ENCODE assay signal across 9 cellular contexts in the genomic region with DNA sequence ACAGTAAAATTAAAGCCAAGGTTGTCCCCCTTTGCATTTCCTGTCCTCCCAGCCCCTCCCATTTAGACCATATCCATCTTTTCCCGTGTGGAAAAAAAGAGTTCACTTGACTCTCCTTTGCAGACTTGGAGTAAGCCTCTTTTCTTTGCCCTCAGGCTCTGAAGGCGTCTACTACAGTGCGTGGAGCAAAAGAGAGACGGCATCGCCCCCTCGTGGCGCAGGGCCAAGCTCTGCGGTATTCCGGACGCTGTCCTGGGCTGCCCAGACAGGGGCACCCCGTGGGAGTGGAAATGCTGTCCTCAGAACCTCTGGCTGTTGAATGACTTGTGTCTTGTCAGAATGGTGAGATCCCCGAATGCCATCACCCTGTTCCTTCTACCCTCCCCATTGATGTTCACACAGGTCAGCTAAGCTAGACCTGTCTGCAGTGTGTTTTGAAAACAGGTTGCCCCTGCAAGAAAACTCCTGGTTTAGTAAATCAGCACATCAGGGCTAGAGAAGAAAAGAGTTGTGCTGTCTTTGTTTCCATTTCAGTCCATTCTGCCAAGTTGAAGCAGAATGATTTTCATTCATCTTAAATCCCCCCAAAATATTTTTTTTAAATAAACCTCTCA. TPM values are rescaled to one million over a fixed set of nuclear protein-coding genes. Genes with fewer than 3 reads are reported as not detected.
DNase-seq lines count a peak whose midpoint lies in the region; ATAC-seq and TF ChIP-seq lines count a peak whose summit lies in the region.
"Had no signal": no experiment of that assay in that cellular context is flagged by ENCODE, and none has a peak within 500 bp of the region (broad histone marks: within the 10 kb centered on the region; RNA-seq: fewer than 3 reads in every experiment).

No MANE protein-coding gene starts in this region.

- H3K27ac Mint-ChIP-seq in effector memory CD8-positive, alpha-beta T cell: no peak overlapping the region
- no peak overlapping the region for H3K27ac Mint-ChIP-seq in mesothelial cell of epicardium
- H3K27ac Mint-ChIP-seq in stimulated activated memory B cell treated with anti-CD40 and anti-IgM and Interleukin-4, amounts not matched to agents 10 μg/mL and 1 μg/mL and 100 μg/mL, for 72 hours: no peak overlapping the region
- H3K27ac Mint-ChIP-seq: T-helper 1 cell treated with Interleukin-12 subunit alpha and Interleukin-12 subunit beta and Interleukin-4 antibody, amounts not matched to agents 30 μg/mL and 1 μg/mL, for 36 hours had no signal

- H3K4me1 Mint-ChIP-seq in effector memory CD8-positive, alpha-beta T cell (ENCODE audit: low read depth in 2 of 2): peaks cover 4% of the 10 kb centered on the region in 2 donors
- H3K4me1 Mint-ChIP-seq in mesothelial cell of epicardium: peaks cover 9% of the 10 kb centered on the region
- H3K4me1 Mint-ChIP-seq in stimulated activated memory B cell treated with anti-CD40 and anti-IgM and Interleukin-4, amounts not matched to agents 10 μg/mL and 1 μg/mL and 100 μg/mL, for 72 hours: peaks cover 8% of the 10 kb centered on the region

- no peak overlapping the region for H3K4me3 Mint-ChIP-seq in effector memory CD8-positive, alpha-beta T cell
- no peak overlapping the region for H3K4me3 Mint-ChIP-seq in mesothelial cell of epicardium
- no peak overlapping the region for H3K4me3 Mint-ChIP-seq in stimulated activated memory B cell treated with anti-CD40 and anti-IgM and Interleukin-4, amounts not matched to agents 10 μg/mL and 1 μg/mL and 100 μg/mL, for 72 hours
- H3K4me3 Mint-ChIP-seq: T-helper 1 cell treated with Interleukin-12 subunit alpha and Interleukin-12 subunit beta and Interleukin-4 antibody, amounts not matched to agents 30 μg/mL and 1 μg/mL, for 36 hours had no signal

- H3K36me3 Mint-ChIP-seq in effector memory CD8-positive, alpha-beta T cell (ENCODE audit: insufficient read depth): no peaks in the 10 kb centered on the region
- no peaks in the 10 kb centered on the region for H3K36me3 Mint-ChIP-seq in mesothelial cell of epicardium
- no peaks in the 10 kb centered on the region for H3K36me3 Mint-ChIP-seq in stimulated activated memory B cell treated with anti-CD40 and anti-IgM and Interleukin-4, amounts not matched to agents 10 μg/mL and 1 μg/mL and 100 μg/mL, for 72 hours

- no peaks in the 10 kb centered on the region for H3K9me3 Mint-ChIP-seq in effector memory CD8-positive, alpha-beta T cell
- H3K9me3 Mint-ChIP-seq in mesothelial cell of epicardium: no peaks in the 10 kb centered on the region
- H3K9me3 Mint-ChIP-seq in stimulated activated memory B cell treated with anti-CD40 and anti-IgM and Interleukin-4, amounts not matched to agents 10 μg/mL and 1 μg/mL and 100 μg/mL, for 72 hours: no peaks in the 10 kb centered on the region
- H3K9me3 Mint-ChIP-seq: T-helper 1 cell treated with Interleukin-12 subunit alpha and Interleukin-12 subunit beta and Interleukin-4 antibody, amounts not matched to agents 30 μg/mL and 1 μg/mL, for 36 hours had no signal

- DNase-seq in DMS114 treated with DMSO at 0.1 percent for 48 hours (lab: John Stamatoyannopoulos, UW; ENCODE audit: unreplicated experiment) (peak; percentile 61), HAP-1 (ENCODE audit: low spot score in 2 of 2) (peak; percentile 71 to 92), NCI-H510A treated with DMSO at 0.1 percent for 48 hours (lab: John Stamatoyannopoulos, UW) (peak; percentile 62), mesothelial cell of epicardium (ENCODE audit: low spot score in 2 of 2, unreplicated experiment in 2 of 2) (peak; percentile 71 to 89)
- peak; percentile 59 for DNase-seq in activated CD4-positive, alpha-beta T cell treated with anti-CD3 and anti-CD28 coated beads, Interleukin-2, amount 50 U/mL, for 1 hour
- DNase-seq in effector memory CD8-positive, alpha-beta T cell: peak; percentile 39 to 46 (median 42)

- peak; percentile 66 for TF ChIP-seq CTCF in mesothelial cell of epicardium (IDR thresholded peaks at IDR 0.05; ENCODE audit: unreplicated experiment)

- no peaks in the 10 kb centered on the region for H3K9me3 ChIP-seq in HAP-1

- no peaks in the 10 kb centered on the region for H3K36me3 ChIP-seq in HAP-1 (replicated peaks)

- no peaks in the 10 kb centered on the region for H3K27me3 ChIP-seq in HAP-1 (ENCODE audit: low read depth)

- no peak overlapping the region for H3K4me3 ChIP-seq in HAP-1

- H3K27me3 Mint-ChIP-seq in effector memory CD8-positive, alpha-beta T cell: peaks cover 6 to 10% of the 10 kb centered on the region in 2 donors
- peaks cover 6% of the 10 kb centered on the region for H3K27me3 Mint-ChIP-seq in mesothelial cell of epicardium (ENCODE audit: low read depth)
- peaks cover 11% of the 10 kb centered on the region for H3K27me3 Mint-ChIP-seq in stimulated activated memory B cell treated with anti-CD40 and anti-IgM and Interleukin-4, amounts not matched to agents 10 μg/mL and 1 μg/mL and 100 μg/mL, for 72 hours

- in situ Hi-C loops in HAP-1 (cut with MboI; ENCODE audit: low sequenced_read_pairs): loop anchor here (5.0 to 25.0 kb wide), 3 partner anchors 248 to 603 kb away; no protein-coding TSS in a partner anchor

- ATAC-seq in effector memory CD8-positive, alpha-beta T cell (replicated peaks): peak; percentile 72
- peak; percentile 88 for ATAC-seq in stimulated activated memory B cell treated with anti-CD40 and anti-IgM and Interleukin-4, amounts not matched to agents 10 μg/mL and 1 μg/mL and 100 μg/mL, for 72 hours
- ATAC-seq in GM21515 (IDR thresholded peaks at IDR 0.05; ENCODE audit: unreplicated experiment): no peak

- H3K4me1 ChIP-seq in HAP-1: no peaks in the 10 kb centered on the region

RNA-seq across cellular contexts. Expression of gene GJA8, which starts 12.3 kb away (rescaled TPM):
- not detected in 3 replicates for total RNA-seq in mesothelial cell of epicardium

RNA-seq across cellular contexts. Expression of gene GPR89B, which starts 37.9 kb away (rescaled TPM):
- total RNA-seq in mesothelial cell of epicardium: 19.3 to 22.9 TPM (median 21.2 TPM) in 3 replicates
